In genomic region chr19:35309481-35310279, GRCh38 we compare ENCODE assay signal across 1 cellular context.
TF ChIP-seq lines count a peak whose summit lies in the region.

No MANE protein-coding gene starts in this region.

TF ChIP-seq in K562, 482 proteins besides CTCF, POLR2A, EP300 and RAD21 (continued from another document and continues in another):
- TF ChIP-seq REST (CRISPR knock-in tag; IDR thresholded peaks at IDR 0.05; ENCODE audit: low read depth) (no peak), SAP30 (IDR thresholded peaks at IDR 0.05; ENCODE audit: borderline replicate concordance, insufficient read depth, low read depth, low read length, poor library complexity, severe bottlenecking) (no peak), CC2D1A (IDR thresholded peaks at IDR 0.05) (no peak), HDAC6 (IDR thresholded peaks at IDR 0.05; ENCODE audit: low read depth, low read length) (no peak), RFX5 (IDR thresholded peaks at IDR 0.05; ENCODE audit: low read depth, low read length) (no peak), CBX5 (IDR thresholded peaks at IDR 0.05; ENCODE audit: borderline replicate concordance, low read depth) (no peak), GMEB1 (CRISPR knock-in tag; IDR thresholded peaks at IDR 0.05) (peak; percentile 76), ZBTB1 (CRISPR knock-in tag; IDR thresholded peaks at IDR 0.05; ENCODE audit: borderline replicate concordance, low read depth) (no peak), ZFP30 (CRISPR knock-in tag; IDR thresholded peaks at IDR 0.05; ENCODE audit: borderline replicate concordance) (no peak), ZNF124 (CRISPR knock-in tag; IDR thresholded peaks at IDR 0.05) (no peak), NFRKB (IDR thresholded peaks at IDR 0.05; ENCODE audit: low read depth) (peak; percentile 80; the same call in 1 of the 2 replicates), ZBED1 (IDR thresholded peaks at IDR 0.05) (no peak), CHD2 (IDR thresholded peaks at IDR 0.05; ENCODE audit: low read depth, low read length) (0 out of 2 replicates have a peak, but pooled peaks have one; percentile 42), ZNF655 (CRISPR knock-in tag; IDR thresholded peaks at IDR 0.05) (no peak), EGR1 (conservative IDR thresholded peaks at IDR 0.05) (peak; percentile 76), ETV1 (tag; conservative IDR thresholded peaks at IDR 0.05; ENCODE audit: low read depth) (peak; percentile 30; the same call in 1 of the 2 replicates), NCOA6 (IDR thresholded peaks at IDR 0.05) (no peak), LARP7 (IDR thresholded peaks at IDR 0.05) (no peak), RBM14 (IDR thresholded peaks at IDR 0.05; ENCODE audit: borderline replicate concordance, insufficient read depth, low read depth, low read length) (no peak), NR3C1 (CRISPR knock-in tag; IDR thresholded peaks at IDR 0.05) (0 out of 2 replicates have a peak, but pooled peaks have one; percentile 66), ZNF184 (CRISPR knock-in tag; IDR thresholded peaks at IDR 0.05) (no peak), C11orf30 (IDR thresholded peaks at IDR 0.05; ENCODE audit: low read depth) (no peak), MITF (IDR thresholded peaks at IDR 0.05) (peak; percentile 58; the same call in 1 of the 2 replicates), ZFX (CRISPR knock-in tag; IDR thresholded peaks at IDR 0.05) (peak; percentile 57), NCOA1 (IDR thresholded peaks at IDR 0.05; ENCODE audit: low read depth) (no peak), PHB2 (IDR thresholded peaks at IDR 0.05; ENCODE audit: low read depth) (no peak), ZNF197 (CRISPR knock-in tag; IDR thresholded peaks at IDR 0.05; ENCODE audit: low read depth) (peak; percentile 61), EHMT2 (IDR thresholded peaks at IDR 0.05) (no peak), NFE2 (IDR thresholded peaks at IDR 0.05; ENCODE audit: low read depth) (no peak), GTF2A2 (tag; IDR thresholded peaks at IDR 0.05) (peak; percentile 76; the same call in 1 of the 2 replicates), POLR2G (IDR thresholded peaks at IDR 0.05; ENCODE audit: low read depth, low read length) (peak; percentile 87), ATF3 (IDR thresholded peaks at IDR 0.05) (peak; percentile 25; the same call in 1 of the 2 replicates), ATF3 (CRISPR knock-in tag; conservative IDR thresholded peaks at IDR 0.05) (no peak), TSC22D4 (tag; IDR thresholded peaks at IDR 0.05) (no peak), ZNF232 (CRISPR knock-in tag; IDR thresholded peaks at IDR 0.05) (no peak), TRIM24 (IDR thresholded peaks at IDR 0.05) (no peak; a peak in 1 of 4 replicates), MAFG (tag; conservative IDR thresholded peaks at IDR 0.05) (no peak), RHOXF2B (CRISPR knock-in tag; conservative IDR thresholded peaks at IDR 0.05) (no peak), NFATC3 (IDR thresholded peaks at IDR 0.05) (no peak), THRAP3 (IDR thresholded peaks at IDR 0.05; ENCODE audit: borderline replicate concordance) (no peak), LCOR (CRISPR knock-in tag; IDR thresholded peaks at IDR 0.05) (no peak), NR2C1 (IDR thresholded peaks at IDR 0.05) (no peak; the same call in 1 of the 2 replicates), NR2C1 (tag; IDR thresholded peaks at IDR 0.05) (peak; percentile 5), MLLT1 (IDR thresholded peaks at IDR 0.05) (no peak), MXI1 (IDR thresholded peaks at IDR 0.05; ENCODE audit: low read depth, low read length) (no peak)
- TF ChIP-seq, protein P1, sequence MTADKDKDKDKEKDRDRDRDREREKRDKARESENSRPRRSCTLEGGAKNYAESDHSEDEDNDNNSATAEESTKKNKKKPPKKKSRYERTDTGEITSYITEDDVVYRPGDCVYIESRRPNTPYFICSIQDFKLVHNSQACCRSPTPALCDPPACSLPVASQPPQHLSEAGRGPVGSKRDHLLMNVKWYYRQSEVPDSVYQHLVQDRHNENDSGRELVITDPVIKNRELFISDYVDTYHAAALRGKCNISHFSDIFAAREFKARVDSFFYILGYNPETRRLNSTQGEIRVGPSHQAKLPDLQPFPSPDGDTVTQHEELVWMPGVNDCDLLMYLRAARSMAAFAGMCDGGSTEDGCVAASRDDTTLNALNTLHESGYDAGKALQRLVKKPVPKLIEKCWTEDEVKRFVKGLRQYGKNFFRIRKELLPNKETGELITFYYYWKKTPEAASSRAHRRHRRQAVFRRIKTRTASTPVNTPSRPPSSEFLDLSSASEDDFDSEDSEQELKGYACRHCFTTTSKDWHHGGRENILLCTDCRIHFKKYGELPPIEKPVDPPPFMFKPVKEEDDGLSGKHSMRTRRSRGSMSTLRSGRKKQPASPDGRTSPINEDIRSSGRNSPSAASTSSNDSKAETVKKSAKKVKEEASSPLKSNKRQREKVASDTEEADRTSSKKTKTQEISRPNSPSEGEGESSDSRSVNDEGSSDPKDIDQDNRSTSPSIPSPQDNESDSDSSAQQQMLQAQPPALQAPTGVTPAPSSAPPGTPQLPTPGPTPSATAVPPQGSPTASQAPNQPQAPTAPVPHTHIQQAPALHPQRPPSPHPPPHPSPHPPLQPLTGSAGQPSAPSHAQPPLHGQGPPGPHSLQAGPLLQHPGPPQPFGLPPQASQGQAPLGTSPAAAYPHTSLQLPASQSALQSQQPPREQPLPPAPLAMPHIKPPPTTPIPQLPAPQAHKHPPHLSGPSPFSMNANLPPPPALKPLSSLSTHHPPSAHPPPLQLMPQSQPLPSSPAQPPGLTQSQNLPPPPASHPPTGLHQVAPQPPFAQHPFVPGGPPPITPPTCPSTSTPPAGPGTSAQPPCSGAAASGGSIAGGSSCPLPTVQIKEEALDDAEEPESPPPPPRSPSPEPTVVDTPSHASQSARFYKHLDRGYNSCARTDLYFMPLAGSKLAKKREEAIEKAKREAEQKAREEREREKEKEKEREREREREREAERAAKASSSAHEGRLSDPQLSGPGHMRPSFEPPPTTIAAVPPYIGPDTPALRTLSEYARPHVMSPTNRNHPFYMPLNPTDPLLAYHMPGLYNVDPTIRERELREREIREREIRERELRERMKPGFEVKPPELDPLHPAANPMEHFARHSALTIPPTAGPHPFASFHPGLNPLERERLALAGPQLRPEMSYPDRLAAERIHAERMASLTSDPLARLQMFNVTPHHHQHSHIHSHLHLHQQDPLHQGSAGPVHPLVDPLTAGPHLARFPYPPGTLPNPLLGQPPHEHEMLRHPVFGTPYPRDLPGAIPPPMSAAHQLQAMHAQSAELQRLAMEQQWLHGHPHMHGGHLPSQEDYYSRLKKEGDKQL (CRISPR knock-in tag; IDR thresholded peaks at IDR 0.05; ENCODE audit: borderline replicate concordance), result no peak
- TF ChIP-seq, protein P2, sequence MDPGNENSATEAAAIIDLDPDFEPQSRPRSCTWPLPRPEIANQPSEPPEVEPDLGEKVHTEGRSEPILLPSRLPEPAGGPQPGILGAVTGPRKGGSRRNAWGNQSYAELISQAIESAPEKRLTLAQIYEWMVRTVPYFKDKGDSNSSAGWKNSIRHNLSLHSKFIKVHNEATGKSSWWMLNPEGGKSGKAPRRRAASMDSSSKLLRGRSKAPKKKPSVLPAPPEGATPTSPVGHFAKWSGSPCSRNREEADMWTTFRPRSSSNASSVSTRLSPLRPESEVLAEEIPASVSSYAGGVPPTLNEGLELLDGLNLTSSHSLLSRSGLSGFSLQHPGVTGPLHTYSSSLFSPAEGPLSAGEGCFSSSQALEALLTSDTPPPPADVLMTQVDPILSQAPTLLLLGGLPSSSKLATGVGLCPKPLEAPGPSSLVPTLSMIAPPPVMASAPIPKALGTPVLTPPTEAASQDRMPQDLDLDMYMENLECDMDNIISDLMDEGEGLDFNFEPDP (CRISPR knock-in tag; IDR thresholded peaks at IDR 0.05), result no peak
- TF ChIP-seq, protein P3, sequence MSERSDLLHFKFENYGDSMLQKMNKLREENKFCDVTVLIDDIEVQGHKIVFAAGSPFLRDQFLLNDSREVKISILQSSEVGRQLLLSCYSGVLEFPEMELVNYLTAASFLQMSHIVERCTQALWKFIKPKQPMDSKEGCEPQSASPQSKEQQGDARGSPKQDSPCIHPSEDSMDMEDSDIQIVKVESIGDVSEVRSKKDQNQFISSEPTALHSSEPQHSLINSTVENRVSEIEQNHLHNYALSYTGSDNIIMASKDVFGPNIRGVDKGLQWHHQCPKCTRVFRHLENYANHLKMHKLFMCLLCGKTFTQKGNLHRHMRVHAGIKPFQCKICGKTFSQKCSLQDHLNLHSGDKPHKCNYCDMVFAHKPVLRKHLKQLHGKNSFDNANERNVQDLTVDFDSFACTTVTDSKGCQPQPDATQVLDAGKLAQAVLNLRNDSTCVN (CRISPR knock-in tag; IDR thresholded peaks at IDR 0.05), result no peak
